In the genomic region with DNA sequence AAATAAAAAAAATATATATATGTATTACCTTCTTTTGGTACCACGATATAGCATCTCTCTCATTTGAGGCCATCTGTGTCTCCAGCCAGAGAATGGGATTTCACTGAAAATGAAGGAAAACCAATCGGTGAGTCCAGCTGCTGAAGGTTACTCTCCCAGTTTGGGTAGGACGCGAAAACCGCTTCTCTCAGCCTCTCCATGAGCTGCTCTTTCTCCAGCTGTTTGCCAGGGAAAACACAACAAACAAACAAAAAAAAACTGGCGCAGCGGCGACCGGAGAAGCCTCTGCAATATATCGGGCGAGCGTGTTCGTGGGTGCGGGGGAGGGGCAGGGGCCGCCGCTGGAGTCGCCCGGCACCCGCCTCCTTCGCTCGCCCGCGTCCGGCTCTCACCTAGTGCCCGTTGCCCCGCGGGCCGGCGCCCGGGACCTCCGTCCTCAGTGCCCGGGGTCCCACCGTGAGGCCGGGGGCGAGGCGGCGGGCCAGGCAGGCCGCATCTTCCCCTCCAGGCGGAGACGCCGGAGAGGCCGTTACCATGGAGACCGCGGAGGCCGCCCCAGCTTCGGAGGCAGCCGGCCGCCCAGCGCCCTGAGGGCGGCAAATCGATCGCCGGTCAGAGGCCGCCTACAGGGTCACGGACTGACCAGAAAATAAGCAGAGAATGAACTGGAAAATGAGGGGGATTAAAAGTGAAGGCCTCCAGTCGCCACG, we compare ENCODE assay signal across 1 cellular context.
TF ChIP-seq lines count a peak whose summit lies in the region.

No MANE protein-coding gene starts in this region.

TF ChIP-seq in K562, 482 proteins besides CTCF, POLR2A, EP300 and RAD21 (continued from another document and continues in another):
- TF ChIP-seq, protein P1, sequence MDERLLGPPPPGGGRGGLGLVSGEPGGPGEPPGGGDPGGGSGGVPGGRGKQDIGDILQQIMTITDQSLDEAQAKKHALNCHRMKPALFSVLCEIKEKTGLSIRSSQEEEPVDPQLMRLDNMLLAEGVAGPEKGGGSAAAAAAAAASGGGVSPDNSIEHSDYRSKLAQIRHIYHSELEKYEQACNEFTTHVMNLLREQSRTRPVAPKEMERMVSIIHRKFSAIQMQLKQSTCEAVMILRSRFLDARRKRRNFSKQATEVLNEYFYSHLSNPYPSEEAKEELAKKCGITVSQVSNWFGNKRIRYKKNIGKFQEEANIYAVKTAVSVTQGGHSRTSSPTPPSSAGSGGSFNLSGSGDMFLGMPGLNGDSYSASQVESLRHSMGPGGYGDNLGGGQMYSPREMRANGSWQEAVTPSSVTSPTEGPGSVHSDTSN (CRISPR knock-in tag; IDR thresholded peaks at IDR 0.05; ENCODE audit: low read depth), result no peak
- TF ChIP-seq, protein P1 (tag; conservative IDR thresholded peaks at IDR 0.05; ENCODE audit: low read depth), result no peak
- TF ChIP-seq EWSR1 (IDR thresholded peaks at IDR 0.05; ENCODE audit: borderline replicate concordance, low read depth, partially characterized antibody) (no peak), ZNF24 (IDR thresholded peaks at IDR 0.05) (no peak), FOXP1 (CRISPR knock-in tag; IDR thresholded peaks at IDR 0.05) (no peak), ZC3H8 (IDR thresholded peaks at IDR 0.05) (0 out of 2 replicates have a peak, but pooled peaks have one; percentile 56), FUS (optimal IDR thresholded peaks at IDR 0.05; ENCODE audit: low read depth, low read length) (no peak), ATF2 (CRISPR knock-in tag; IDR thresholded peaks at IDR 0.05) (no peak), GTF2F1 (IDR thresholded peaks at IDR 0.05; ENCODE audit: low read depth, low read length) (no peak), ZNF444 (CRISPR knock-in tag; IDR thresholded peaks at IDR 0.05) (no peak), TOE1 (IDR thresholded peaks at IDR 0.05; ENCODE audit: borderline replicate concordance) (no peak), TOE1 (CRISPR knock-in tag; IDR thresholded peaks at IDR 0.05; ENCODE audit: borderline replicate concordance, low read depth) (no peak), CC2D1A (IDR thresholded peaks at IDR 0.05) (no peak), ZNF766 (CRISPR knock-in tag; conservative IDR thresholded peaks at IDR 0.05) (no peak), ZNF253 (CRISPR knock-in tag; conservative IDR thresholded peaks at IDR 0.05) (no peak), MCM5 (IDR thresholded peaks at IDR 0.05; ENCODE audit: low read depth) (no peak), ZNF124 (CRISPR knock-in tag; IDR thresholded peaks at IDR 0.05) (no peak), ZNF212 (CRISPR knock-in tag; IDR thresholded peaks at IDR 0.05) (no peak), ZKSCAN8 (CRISPR knock-in tag; IDR thresholded peaks at IDR 0.05) (peak; percentile 61; the same call in 1 of the 2 replicates), FOSL1 (tag; conservative IDR thresholded peaks at IDR 0.05) (no peak), RHOXF2B (CRISPR knock-in tag; conservative IDR thresholded peaks at IDR 0.05) (no peak), SMAD2 (IDR thresholded peaks at IDR 0.05; ENCODE audit: low read depth, low read length) (no peak), ZNF695 (CRISPR knock-in tag; IDR thresholded peaks at IDR 0.05) (no peak), XRCC4 (IDR thresholded peaks at IDR 0.05; ENCODE audit: extremely low read depth, insufficient read depth, insufficient read length) (no peak), CUX1 (CRISPR knock-in tag; IDR thresholded peaks at IDR 0.05) (no peak), HDAC6 (IDR thresholded peaks at IDR 0.05; ENCODE audit: low read depth, low read length) (no peak), SOX6 (IDR thresholded peaks at IDR 0.05) (no peak), DPF2 (IDR thresholded peaks at IDR 0.05) (peak; percentile 11; the same call in 1 of the 2 replicates), ZNF551 (CRISPR knock-in tag; IDR thresholded peaks at IDR 0.05) (no peak), ZNF77 (CRISPR knock-in tag; IDR thresholded peaks at IDR 0.05) (no peak), TAF1 (IDR thresholded peaks at IDR 0.05; ENCODE audit: control insufficient read depth, extremely low read depth, insufficient read depth, low read length, severe bottlenecking) (no peak), ETV1 (tag; conservative IDR thresholded peaks at IDR 0.05; ENCODE audit: low read depth) (no peak), OTX1 (CRISPR knock-in tag; IDR thresholded peaks at IDR 0.05) (no peak), CBX3 (IDR thresholded peaks at IDR 0.05; ENCODE audit: borderline replicate concordance in 1 of 2, low read length in 2 of 2) (no peak)
- TF ChIP-seq, protein P2, sequence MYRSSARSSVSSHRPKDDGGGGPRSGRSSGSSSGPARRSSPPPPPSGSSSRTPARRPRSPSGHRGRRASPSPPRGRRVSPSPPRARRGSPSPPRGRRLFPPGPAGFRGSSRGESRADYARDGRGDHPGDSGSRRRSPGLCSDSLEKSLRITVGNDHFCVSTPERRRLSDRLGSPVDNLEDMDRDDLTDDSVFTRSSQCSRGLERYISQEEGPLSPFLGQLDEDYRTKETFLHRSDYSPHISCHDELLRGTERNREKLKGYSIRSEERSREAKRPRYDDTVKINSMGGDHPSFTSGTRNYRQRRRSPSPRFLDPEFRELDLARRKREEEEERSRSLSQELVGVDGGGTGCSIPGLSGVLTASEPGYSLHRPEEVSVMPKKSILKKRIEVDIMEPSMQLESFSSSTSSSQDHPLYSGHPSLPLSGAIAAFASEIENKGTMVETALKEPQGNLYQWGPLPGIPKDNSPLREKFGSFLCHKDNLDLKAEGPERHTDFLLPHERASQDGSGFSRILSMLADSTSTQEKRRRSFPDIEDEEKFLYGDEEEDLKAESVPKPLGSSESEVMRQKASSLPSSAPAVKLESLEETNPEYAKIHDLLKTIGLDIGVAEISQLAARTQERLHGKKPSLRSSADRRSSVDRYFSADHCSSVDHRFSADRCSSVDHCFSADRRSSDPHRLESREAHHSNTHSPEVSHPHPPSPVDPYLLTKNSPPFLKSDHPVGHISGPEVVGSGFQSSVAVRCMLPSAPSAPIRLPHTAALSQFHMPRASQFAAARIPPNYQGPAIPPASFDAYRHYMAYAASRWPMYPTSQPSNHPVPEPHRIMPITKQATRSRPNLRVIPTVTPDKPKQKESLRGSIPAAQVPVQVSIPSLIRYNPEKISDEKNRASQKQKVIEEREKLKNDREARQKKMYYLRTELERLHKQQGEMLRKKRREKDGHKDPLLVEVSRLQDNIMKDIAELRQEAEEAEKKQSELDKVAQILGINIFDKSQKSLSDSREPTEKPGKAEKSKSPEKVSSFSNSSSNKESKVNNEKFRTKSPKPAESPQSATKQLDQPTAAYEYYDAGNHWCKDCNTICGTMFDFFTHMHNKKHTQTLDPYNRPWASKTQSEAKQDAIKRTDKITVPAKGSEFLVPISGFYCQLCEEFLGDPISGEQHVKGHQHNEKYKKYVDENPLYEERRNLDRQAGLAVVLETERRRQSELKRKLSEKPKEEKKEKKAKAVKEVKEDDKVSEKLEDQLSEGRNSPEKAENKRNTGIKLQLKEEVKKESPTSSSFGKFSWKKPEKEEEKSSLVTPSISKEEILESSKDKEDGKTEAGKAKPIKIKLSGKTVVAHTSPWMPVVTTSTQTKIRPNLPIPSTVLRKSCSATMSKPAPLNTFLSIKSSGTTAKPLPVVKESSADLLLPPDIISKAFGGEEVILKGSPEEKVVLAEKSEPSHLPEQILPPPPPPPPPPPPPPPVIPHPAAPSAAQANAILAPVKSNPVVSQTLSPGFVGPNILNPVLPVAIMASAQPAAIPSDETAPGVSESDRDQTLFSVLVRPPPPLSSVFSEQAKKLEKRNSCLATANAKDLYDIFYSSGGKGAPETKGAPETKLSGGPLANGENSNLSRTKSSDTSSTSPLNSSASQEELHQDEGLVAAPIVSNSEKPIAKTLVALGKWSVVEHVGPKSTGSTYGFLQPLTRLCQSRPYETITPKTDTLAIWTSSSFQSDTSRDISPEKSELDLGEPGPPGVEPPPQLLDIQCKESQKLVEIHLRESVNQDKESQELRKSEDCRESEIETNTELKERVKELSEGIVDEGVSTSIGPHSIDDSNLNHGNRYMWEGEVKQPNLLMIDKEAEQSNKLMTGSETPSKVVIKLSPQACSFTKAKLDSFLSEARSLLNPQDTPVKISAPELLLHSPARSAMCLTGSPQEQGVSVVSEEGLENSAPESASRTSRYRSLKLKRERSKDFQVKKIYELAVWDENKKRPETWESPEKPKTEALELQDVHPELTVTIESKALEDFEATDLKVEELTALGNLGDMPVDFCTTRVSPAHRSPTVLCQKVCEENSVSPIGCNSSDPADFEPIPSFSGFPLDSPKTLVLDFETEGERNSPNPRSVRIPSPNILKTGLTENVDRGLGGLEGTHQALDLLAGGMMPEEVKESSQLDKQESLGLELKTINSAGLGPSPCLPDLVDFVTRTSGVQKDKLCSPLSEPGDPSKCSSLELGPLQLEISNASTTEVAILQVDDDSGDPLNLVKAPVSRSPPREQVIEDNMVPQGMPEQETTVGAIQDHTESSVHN (IDR thresholded peaks at IDR 0.05; ENCODE audit: borderline replicate concordance in 1 of 2, low read depth in 1 of 2), result no peak
- TF ChIP-seq, protein P3, sequence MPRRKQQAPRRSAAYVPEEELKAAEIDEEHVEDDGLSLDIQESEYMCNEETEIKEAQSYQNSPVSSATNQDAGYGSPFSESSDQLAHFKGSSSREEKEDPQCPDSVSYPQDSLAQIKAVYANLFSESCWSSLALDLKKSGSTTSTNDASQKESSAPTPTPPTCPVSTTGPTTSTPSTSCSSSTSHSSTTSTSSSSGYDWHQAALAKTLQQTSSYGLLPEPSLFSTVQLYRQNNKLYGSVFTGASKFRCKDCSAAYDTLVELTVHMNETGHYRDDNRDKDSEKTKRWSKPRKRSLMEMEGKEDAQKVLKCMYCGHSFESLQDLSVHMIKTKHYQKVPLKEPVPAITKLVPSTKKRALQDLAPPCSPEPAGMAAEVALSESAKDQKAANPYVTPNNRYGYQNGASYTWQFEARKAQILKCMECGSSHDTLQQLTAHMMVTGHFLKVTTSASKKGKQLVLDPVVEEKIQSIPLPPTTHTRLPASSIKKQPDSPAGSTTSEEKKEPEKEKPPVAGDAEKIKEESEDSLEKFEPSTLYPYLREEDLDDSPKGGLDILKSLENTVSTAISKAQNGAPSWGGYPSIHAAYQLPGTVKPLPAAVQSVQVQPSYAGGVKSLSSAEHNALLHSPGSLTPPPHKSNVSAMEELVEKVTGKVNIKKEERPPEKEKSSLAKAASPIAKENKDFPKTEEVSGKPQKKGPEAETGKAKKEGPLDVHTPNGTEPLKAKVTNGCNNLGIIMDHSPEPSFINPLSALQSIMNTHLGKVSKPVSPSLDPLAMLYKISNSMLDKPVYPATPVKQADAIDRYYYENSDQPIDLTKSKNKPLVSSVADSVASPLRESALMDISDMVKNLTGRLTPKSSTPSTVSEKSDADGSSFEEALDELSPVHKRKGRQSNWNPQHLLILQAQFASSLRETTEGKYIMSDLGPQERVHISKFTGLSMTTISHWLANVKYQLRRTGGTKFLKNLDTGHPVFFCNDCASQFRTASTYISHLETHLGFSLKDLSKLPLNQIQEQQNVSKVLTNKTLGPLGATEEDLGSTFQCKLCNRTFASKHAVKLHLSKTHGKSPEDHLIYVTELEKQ (CRISPR knock-in tag; IDR thresholded peaks at IDR 0.05), result no peak
